ENCODE assay signal across 8 cellular contexts in genomic region chr12:66409195-66409871, GRCh38.
DNase-seq lines count a peak whose midpoint lies in the region; ATAC-seq and TF ChIP-seq lines count a peak whose summit lies in the region.

No MANE protein-coding gene starts in this region.

- 0 out of 2 replicates have a peak, but pooled peaks cover 1% of the 10 kb centered on the region for H3K36me3 ChIP-seq in GM23338 (ENCODE audit: insufficient read depth)

- H3K27ac Mint-ChIP-seq in Calu3 (ENCODE audit: unreplicated experiment) (no peak overlapping the region), GM23338 (0 out of 2 replicates have a peak overlapping the region, but pooled peaks have one; percentile 45)

- no peaks in the 10 kb centered on the region for H3F3A ChIP-seq in GM23338 (replicated peaks; ENCODE audit: low read depth)

- peak; percentile 87 for ATAC-seq in GM23338
- ATAC-seq in Right ventricle myocardium superior (ENCODE audit: poor library complexity): peak; percentile 51
- ATAC-seq in HG03565 (IDR thresholded peaks at IDR 0.05; ENCODE audit: unreplicated experiment): no peak
- no peak for ATAC-seq in HG03520 (IDR thresholded peaks at IDR 0.05; ENCODE audit: unreplicated experiment)

- H3K4me3 Mint-ChIP-seq in Calu3 (ENCODE audit: low read depth, unreplicated experiment) (no peak overlapping the region), GM23338 (no peak overlapping the region)

- no peaks in the 10 kb centered on the region for H3K79me2 ChIP-seq in GM23338 (replicated peaks; ENCODE audit: insufficient read depth)

- H3K9me3 Mint-ChIP-seq in Calu3 (ENCODE audit: low read depth, unreplicated experiment) (peaks cover 2% of the 10 kb centered on the region), GM23338 (peaks cover 6% of the 10 kb centered on the region; the same call in 2 of the 3 replicates)

- peak; percentile 81 for TF ChIP-seq CTCF in Calu3 (IDR thresholded peaks at IDR 0.05; ENCODE audit: unreplicated experiment)
- TF ChIP-seq CTCF in GM23338 (conservative IDR thresholded peaks at IDR 0.05; ENCODE audit: low read depth in 2 of 2): peak; percentile 83 to 90

- BruUV-seq in Calu3 (replicated peaks; lab: Mats Ljungman, UMichigan): no TSS peak

- no peaks in the 10 kb centered on the region for H3K27me3 Mint-ChIP-seq in Calu3 (ENCODE audit: unreplicated experiment)
- H3K27me3 Mint-ChIP-seq in GM23338 (ENCODE audit: insufficient read depth, low read depth, poor library complexity): peaks cover 2% of the 10 kb centered on the region

- intact Hi-C loops in Calu3 (cut with micrococcal nuclease; ENCODE audit: unreplicated experiment): loop anchor here (5.0 kb wide), 2 partner anchors 132 to 262 kb away; no protein-coding TSS in a partner anchor
- intact Hi-C loops in Right ventricle myocardium superior (cut with DNase I): no loop called here

- H3K4me1 Mint-ChIP-seq in Calu3 (ENCODE audit: low read depth, unreplicated experiment): no peaks in the 10 kb centered on the region
- H3K4me1 Mint-ChIP-seq in GM23338: peaks cover 11% of the 10 kb centered on the region

- no peak overlapping the region for H3K27ac ChIP-seq in GM23338 (ENCODE audit: low read depth)

- 0 out of 2 replicates have a peak overlapping the region, but pooled peaks have one; percentile 19 for H2AFZ ChIP-seq in GM23338

- DNase-seq in Calu3: peak; percentile 53
- peak; percentile 84 for DNase-seq in GM23338 (ENCODE audit: low spot score)
- DNase-seq in NCI-H774 (lab: John Stamatoyannopoulos, UW): peak; percentile 3
- DNase-seq in activated gamma-delta T cell treated with anti-CD3 and anti-CD28 coated beads, Interleukin-2, amount 50 U/mL, for 16 hours (ENCODE audit: low read depth): peak; percentile 14
- no peak for DNase-seq in Right ventricle myocardium superior
- DNase-seq in stimulated activated CD4-positive, alpha-beta T cell treated with anti-CD3 and anti-CD28 coated beads, Interleukin-15, amount 100 ng/mL, for 24 hours: peak; percentile 42

- no peaks in the 10 kb centered on the region for H3K36me3 Mint-ChIP-seq in Calu3 (ENCODE audit: insufficient read depth, unreplicated experiment)
- peaks cover 9% of the 10 kb centered on the region; the same call in 2 of the 3 replicates for H3K36me3 Mint-ChIP-seq in GM23338 (ENCODE audit: low read depth)

- no peaks in the 10 kb centered on the region for H3K27me3 ChIP-seq in GM23338 (ENCODE audit: insufficient read depth)

- CTCF ChIA-PET in Calu3 (lab: Charles Lee): interaction anchor here (0.7 kb wide), 3 partner anchors 11 to 27 kb away, joined by 3 to 5 read pairs (median 3); no protein-coding TSS in a partner anchor

- no peak overlapping the region for H3K4me2 ChIP-seq in GM23338

- H3K4me1 ChIP-seq in GM23338 (ENCODE audit: insufficient read depth): peaks cover 6% of the 10 kb centered on the region

- H3K4me3 ChIP-seq in GM23338: no peak overlapping the region

- no peaks in the 10 kb centered on the region for H4K20me1 ChIP-seq in GM23338 (replicated peaks; ENCODE audit: insufficient read depth)

- H3K9me2 ChIP-seq in GM23338 (ENCODE audit: insufficient read depth): no peaks in the 10 kb centered on the region; the same call in none of the 2 replicates

TF ChIP-seq in GM23338, 12 proteins besides CTCF, POLR2A, EP300 and RAD21:
- no peak for TF ChIP-seq JUNB (IDR thresholded peaks at IDR 0.05; ENCODE audit: unreplicated experiment)
- no peak for TF ChIP-seq ETS1 (IDR thresholded peaks at IDR 0.05)
- TF ChIP-seq POLR2AphosphoS5 (IDR thresholded peaks at IDR 0.05; ENCODE audit: low read depth): no peak
- TF ChIP-seq EZH2phosphoT487 (IDR thresholded peaks at IDR 0.05; ENCODE audit: unreplicated experiment): no peak
- no peak for TF ChIP-seq ZNF331 (CRISPR knock-in tag; IDR thresholded peaks at IDR 0.05; ENCODE audit: low read depth)
- no peak for TF ChIP-seq NANOG (IDR thresholded peaks at IDR 0.05; ENCODE audit: borderline replicate concordance)
- TF ChIP-seq CREB1 (CRISPR knock-in tag; IDR thresholded peaks at IDR 0.05; ENCODE audit: low read depth): no peak
- no peak for TF ChIP-seq EZH2 (IDR thresholded peaks at IDR 0.05; ENCODE audit: low read depth, unreplicated experiment)
- TF ChIP-seq REST (IDR thresholded peaks at IDR 0.05; ENCODE audit: unreplicated experiment): no peak
- no peak for TF ChIP-seq STAT1 (IDR thresholded peaks at IDR 0.05; ENCODE audit: unreplicated experiment)

Comparison
In these comparisons a context has a peak if more than half of its experiments do, and no peak if none do; other contexts are left out.
1. ATAC-seq: peak in GM23338 (single experiment) and Right ventricle myocardium superior (single experiment); none in HG03565 (single experiment) and HG03520 (single experiment).